ENCODE assay signal across 1 cellular context in genomic region chr4:4474496-4474895, GRCh38.
TF ChIP-seq lines count a peak whose summit lies in the region.

No MANE protein-coding gene starts in this region.

TF ChIP-seq in IMR-90, 13 proteins besides CTCF, POLR2A, EP300 and RAD21 (continued from another document):
- TF ChIP-seq ELK1 (IDR thresholded peaks at IDR 0.05; ENCODE audit: borderline replicate concordance, low read depth, low read length) (no peak), BHLHE40 (IDR thresholded peaks at IDR 0.05; ENCODE audit: low read depth, low read length) (no peak)
